ENCODE assay signal across 18 cellular contexts in the genomic region with DNA sequence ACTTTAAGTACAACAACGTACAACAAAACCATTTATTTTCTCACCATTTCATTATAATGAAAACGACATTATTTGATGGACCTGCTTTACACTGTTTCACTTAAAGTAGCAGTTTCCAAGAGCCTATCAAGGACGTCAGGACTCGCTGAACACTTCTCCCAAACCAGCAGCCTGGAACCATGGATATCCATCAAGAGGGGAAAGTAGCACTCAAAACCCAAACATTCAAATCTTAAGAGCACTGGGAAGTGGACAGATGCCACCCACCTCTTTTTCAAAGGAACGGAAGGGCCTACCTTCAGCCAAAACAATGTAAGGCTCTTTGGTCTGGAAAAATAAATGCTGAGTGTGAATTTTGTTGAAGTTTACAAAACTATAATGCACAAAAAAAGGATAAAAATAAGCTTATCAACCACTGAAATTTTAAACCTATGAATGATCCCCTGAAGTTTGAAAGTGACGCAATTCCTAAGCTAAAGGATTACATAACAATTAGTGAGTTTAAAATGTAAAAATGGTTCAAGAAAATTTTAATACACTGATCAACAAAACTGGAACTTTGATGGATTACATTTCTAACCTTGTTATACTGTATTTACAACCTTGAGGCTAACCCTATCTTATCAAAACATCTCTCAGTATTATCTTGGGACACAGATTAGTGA. TPM values are rescaled to one million over a fixed set of nuclear protein-coding genes. Genes with fewer than 3 reads are reported as not detected.
DNase-seq lines count a peak whose midpoint lies in the region; ATAC-seq and TF ChIP-seq lines count a peak whose summit lies in the region.
"Had no signal": no experiment of that assay in that cellular context is flagged by ENCODE, and none has a peak within 500 bp of the region (broad histone marks: within the 10 kb centered on the region; RNA-seq: fewer than 3 reads in every experiment).

No MANE protein-coding gene starts in this region.

- POLR2A ChIA-PET in T-cell (lab: Charles Lee), result no interaction called here

- H3K27ac ChIP-seq in dorsolateral prefrontal cortex, result no peak overlapping the region
- H3K27ac ChIP-seq: brain microvascular endothelial cell, lower lobe of right lung, sigmoid colon, thoracic aorta had no signal

- H3K27me3 Mint-ChIP-seq in CD14-positive monocyte (ENCODE audit: low read depth in 3 of 3) (no peaks in the 10 kb centered on the region), T-cell (no peaks in the 10 kb centered on the region), nephron (ENCODE audit: low read depth) (no peaks in the 10 kb centered on the region)
- H3K27me3 Mint-ChIP-seq: activated naive CD4-positive, alpha-beta T cell treated with anti-CD3 and anti-CD28 coated beads, Interleukin-2, amount 10 ng/mL, durations not matched to agents 7 days and 5 days had no signal

- H3K36me3 Mint-ChIP-seq in CD14-positive monocyte (peaks cover 22 to 26% of the 10 kb centered on the region in 2 donors), T-cell (peaks cover 50% of the 10 kb centered on the region), nephron (ENCODE audit: low read depth) (peaks cover 62% of the 10 kb centered on the region)

- CTCF ChIA-PET in T-cell (lab: Charles Lee), result interaction anchor here (0.6 to 1.3 kb wide), 3 partner anchors 13 to 277 kb away, joined by 3 to 4 read pairs (median 4); no protein-coding TSS in a partner anchor

- TF ChIP-seq CTCF in CD14-positive monocyte (IDR thresholded peaks at IDR 0.05) (no peak), nephron (IDR thresholded peaks at IDR 0.05; ENCODE audit: unreplicated experiment in 3 of 3) (no peak), dorsolateral prefrontal cortex (IDR thresholded peaks at IDR 0.05 in 54 of 56, conservative IDR thresholded peaks at IDR 0.05 in 2 of 56; ENCODE audit: low read depth in 1 of 56, partially characterized antibody in 56 of 56) (no peak)

- H3K4me1 Mint-ChIP-seq in CD14-positive monocyte (peaks cover 54% of the 10 kb centered on the region), T-cell (peaks cover 77 to 84% (median 82%) of the 10 kb centered on the region in 3 donors), nephron (peaks cover 41% of the 10 kb centered on the region)

- H3K27ac Mint-ChIP-seq in CD14-positive monocyte (peak overlapping the region in 4 of 7 donors; percentile 41 to 69 (median 56)), T-cell (no peak overlapping the region), nephron (no peak overlapping the region)
- H3K27ac Mint-ChIP-seq: activated naive CD4-positive, alpha-beta T cell treated with anti-CD3 and anti-CD28 coated beads, Interleukin-2, amount 10 ng/mL, durations not matched to agents 7 days and 5 days; stimulated activated effector memory CD8-positive, alpha-beta T cell treated with anti-CD3 and anti-CD28 coated beads, Interleukin-12 subunit alpha, Interleukin-12 subunit beta, amount 100 ng/mL, for 72 hours had no signal

- no peak for ATAC-seq in T-cell (replicated peaks in 1 of 4)
- no peak for ATAC-seq in HG02973 (IDR thresholded peaks at IDR 0.05; ENCODE audit: unreplicated experiment)
- ATAC-seq: lower lobe of right lung; stimulated activated effector memory CD8-positive, alpha-beta T cell treated with anti-CD3 and anti-CD28 coated beads, Interleukin-12 subunit alpha, Interleukin-12 subunit beta, amount 100 ng/mL, for 72 hours had no signal

- intact Hi-C loops in CD14-positive monocyte (cut with micrococcal nuclease), result loop anchor here in 1 of 2 donors (10.0 kb wide), 1 partner anchor 1673 kb away; a partner anchor contains a TSS
- intact Hi-C loops in dorsolateral prefrontal cortex (cut with DNase I), result loop anchor here (10.0 kb wide), 2 partner anchors 283 to 643 kb away; a partner anchor contains a TSS

- H3K9me3 Mint-ChIP-seq in CD14-positive monocyte (peaks cover 0 to 5% (median 0%) of the 10 kb centered on the region in 7 donors), T-cell (no peaks in the 10 kb centered on the region), nephron (no peaks in the 10 kb centered on the region)
- H3K9me3 Mint-ChIP-seq: activated naive CD4-positive, alpha-beta T cell treated with anti-CD3 and anti-CD28 coated beads, Interleukin-2, amount 10 ng/mL, durations not matched to agents 7 days and 5 days; stimulated activated effector memory CD8-positive, alpha-beta T cell treated with anti-CD3 and anti-CD28 coated beads, Interleukin-12 subunit alpha, Interleukin-12 subunit beta, amount 100 ng/mL, for 72 hours had no signal

- H3K4me3 ChIP-seq in dorsolateral prefrontal cortex, result peak overlapping the region in 21 of 59 donors; percentile 0 to 99 (median 25)
- H3K4me3 ChIP-seq: lower lobe of right lung, sigmoid colon, thoracic aorta had no signal

- H3K27me3 ChIP-seq in dorsolateral prefrontal cortex, result no peaks in the 10 kb centered on the region
- H3K27me3 ChIP-seq: brain microvascular endothelial cell, sigmoid colon had no signal

- no peak for DNase-seq in CD14-positive monocyte (ENCODE audit: low spot score)
- peak; percentile 81 for DNase-seq in DMS79 treated with DMSO at 0.1 percent for 48 hours (lab: John Stamatoyannopoulos, UW)
- no peak for DNase-seq in T-cell
- DNase-seq in activated CD4-positive, CD25-positive, alpha-beta regulatory T cell treated with anti-CD3 and anti-CD28 coated beads, Interleukin-2, amount 50 U/mL, for 72 hours, result no peak
- DNase-seq in dorsolateral prefrontal cortex, result no peak
- DNase-seq: activated CD4-positive, alpha-beta T cell treated with anti-CD3 and anti-CD28 coated beads, Interleukin-2, amount 50 U/mL, for 1 hour; activated CD8-positive, alpha-beta memory T cell treated with anti-CD3 and anti-CD28 coated beads, Interleukin-2, amount 50 U/mL, for 4 hours; activated naive CD4-positive, alpha-beta T cell treated with anti-CD3 and anti-CD28 coated beads, Interleukin-2, amount 10 ng/mL, durations not matched to agents 7 days and 5 days; brain microvascular endothelial cell; hippocampal formation; islet precursor cell; lower lobe of right lung; MM.1S; sigmoid colon had no signal

- H3K4me3 Mint-ChIP-seq in CD14-positive monocyte (no peak overlapping the region), T-cell (peak overlapping the region in 2 of 3 donors; percentile 34 to 35), nephron (peak overlapping the region in 2 of 3 experiments; percentile 50 to 54)
- H3K4me3 Mint-ChIP-seq: activated naive CD4-positive, alpha-beta T cell treated with anti-CD3 and anti-CD28 coated beads, Interleukin-2, amount 10 ng/mL, durations not matched to agents 7 days and 5 days had no signal

RNA-seq across cellular contexts. Expression of a gene that starts 4.6 kb away (rescaled TPM):
- polyA plus RNA-seq in CD14-positive monocyte, result 10 to 100 TPM in 1 of 2 donors, 1 to 10 TPM in 1; 6.5 to 10.1 TPM
- total RNA-seq in T-cell (10 to 100 TPM; 14.4 to 30.7 (median 26.0) TPM), dorsolateral prefrontal cortex (10 to 100 TPM; 25.7 to 54.3 (median 38.9) TPM)

Comparison
In these comparisons a context has a peak if more than half of its experiments do, and no peak if none do; other contexts are left out.
1. H3K27ac Mint-ChIP-seq: peak in CD14-positive monocyte (4 of 7); none in T-cell (0 of 2) and nephron (0 of 3).
2. H3K4me3 Mint-ChIP-seq: peak in T-cell (2 of 3) and nephron (2 of 3); none in CD14-positive monocyte (0 of 2).